ENCODE assay signal across 10 cellular contexts in genomic region chrX:106874075-106874474, GRCh38. TPM values are rescaled to one million over a fixed set of nuclear protein-coding genes. Genes with fewer than 3 reads are reported as not detected.
A peak's percentile ranks its signal among the peaks of the same experiment; 100 is the strongest.
DNase-seq lines count a peak whose midpoint lies in the region; ATAC-seq and TF ChIP-seq lines count a peak whose summit lies in the region.
"Had no signal": no experiment of that assay in that cellular context is flagged by ENCODE, and none has a peak within 500 bp of the region (broad histone marks: within the 10 kb centered on the region; RNA-seq: fewer than 3 reads in every experiment).

No MANE protein-coding gene starts in this region.

- TF ChIP-seq CTCF in ovary (IDR thresholded peaks at IDR 0.05) = peak in 2 of 3 donors; percentile 25 to 36

- no peak overlapping the region for H3K27ac ChIP-seq in ovary

- H3K9me3 ChIP-seq in ovary = no peaks in the 10 kb centered on the region

- no peaks in the 10 kb centered on the region for H3K27me3 ChIP-seq in ovary

- no peak for TF ChIP-seq POLR2A in ovary (IDR thresholded peaks at IDR 0.05)

- TF ChIP-seq EP300 in ovary (IDR thresholded peaks at IDR 0.05) = no peak

- no peak for ATAC-seq in GM19452 (IDR thresholded peaks at IDR 0.05; ENCODE audit: unreplicated experiment)

- 46 to 57% (median 54%) methylated on average over 2 of the region's 2 CpGs for WGBS in ovary, 3 donors

- H3K4me1 ChIP-seq in ovary (ENCODE audit: insufficient read depth) = no peaks in the 10 kb centered on the region

- intact Hi-C loops in ovary (cut with DNase I) = loop anchor here in 1 of 4 donors (5.0 kb wide), 1 partner anchor 1398 kb away; no protein-coding TSS in a partner anchor

- no peak overlapping the region for H3K4me3 ChIP-seq in ovary

- H3K36me3 ChIP-seq in ovary = no peaks in the 10 kb centered on the region

- peak; percentile 47 for DNase-seq in NCI-H1436 (lab: John Stamatoyannopoulos, UW)
- DNase-seq in NCI-H1436 treated with DMSO at 0.1 percent for 48 hours (lab: John Stamatoyannopoulos, UW) = no peak
- DNase-seq in M059J (ENCODE audit: low read depth) = peak; percentile 21
- peak; percentile 5 for DNase-seq in cerebellar cortex (ENCODE audit: low spot score)
- DNase-seq in ovary = no peak
- DNase-seq in A172 (ENCODE audit: low spot score) = no peak
- DNase-seq in stimulated activated CD8-positive, alpha-beta memory T cell treated with anti-CD3 and anti-CD28 coated beads, Interleukin-4, amount 100 ng/mL, for 48 hours = no peak
- DNase-seq: activated B cell treated with CpG ODN at 0.5 μM for 24 hours had no signal

RNA-seq across cellular contexts. Expression of gene RIPPLY1, which starts 29.1 kb away (rescaled TPM):
- not detected in 2 replicates for total RNA-seq in M059J (2014; rRNA removed; shearing (Covaris generic))
- under 1 TPM in 2 of 7 donors, not detected in 5; 0.20 to 0.45 TPM for total RNA-seq in ovary
- not detected for polyA plus RNA-seq in ovary
- 0.10 TPM in 1 of 2 replicates, not detected in the other for total RNA-seq in A172 (2014; rRNA removed; shearing (Covaris generic))
- total RNA-seq: activated B cell treated with CpG ODN at 0.5 μM for 24 hours, skeletal muscle tissue had no signal

RNA-seq across cellular contexts. Expression of gene CLDN2, which starts 46.1 kb away (rescaled TPM):
- total RNA-seq in M059J (2014; rRNA removed; shearing (Covaris generic)) = not detected in 2 replicates
- under 1 TPM in 3 of 7 donors, not detected in 4; 0.10 to 0.69 (median 0.26) TPM for total RNA-seq in ovary
- polyA plus RNA-seq in ovary = under 1 TPM in 1 of 2 donors, not detected in 1; 0.70 TPM
- not detected in 2 replicates for total RNA-seq in A172 (2014; rRNA removed; shearing (Covaris generic))
- total RNA-seq: activated B cell treated with CpG ODN at 0.5 μM for 24 hours had no signal

Comparison
In these comparisons a context has a peak if more than half of its experiments do, and no peak if none do; other contexts are left out.
1. DNase-seq: peak in NCI-H1436 (single experiment), M059J (single experiment) and cerebellar cortex (single experiment); none in NCI-H1436 treated with DMSO at 0.1 percent for 48 hours (single experiment), ovary (0 of 5), A172 (single experiment) and stimulated activated CD8-positive, alpha-beta memory T cell treated with anti-CD3 and anti-CD28 coated beads, Interleukin-4, amount 100 ng/mL, for 48 hours (single experiment).